ENCODE assay signal across 23 cellular contexts in the genomic region with DNA sequence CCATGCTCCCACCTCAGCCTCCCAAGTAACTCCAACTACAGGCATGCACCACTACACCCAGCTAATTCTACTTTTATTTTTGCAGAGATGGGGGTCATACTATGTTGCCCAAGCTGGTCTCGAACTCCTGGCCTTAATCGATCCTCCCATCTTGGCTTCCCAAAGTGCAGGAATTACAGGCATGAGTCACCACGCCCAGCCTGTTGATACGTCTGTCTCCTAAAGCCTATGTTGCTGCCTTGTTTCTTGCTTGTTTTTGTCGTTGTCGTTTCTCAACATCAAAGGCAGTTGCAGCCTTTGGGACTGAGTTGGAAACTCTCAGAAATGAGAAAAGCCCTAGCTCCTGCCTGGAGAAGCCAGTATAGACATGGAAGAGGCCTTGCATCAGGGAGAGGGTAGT. TPM values are rescaled to one million over a fixed set of nuclear protein-coding genes. Genes with fewer than 3 reads are reported as not detected.
DNase-seq lines count a peak whose midpoint lies in the region; ATAC-seq, FAIRE-seq and TF ChIP-seq lines count a peak whose summit lies in the region.
"Had no signal": no experiment of that assay in that cellular context is flagged by ENCODE, and none has a peak within 500 bp of the region (broad histone marks: within the 10 kb centered on the region; RNA-seq: fewer than 3 reads in every experiment).

No MANE protein-coding gene starts in this region.

- peaks cover 40% of the 10 kb centered on the region for H3K4me1 ChIP-seq in Caco-2
- peaks cover 7 to 24% of the 10 kb centered on the region in 2 experiments; a peak in 4 of 5 replicates for H3K4me1 ChIP-seq in K562 (replicated peaks in 1 of 2; ENCODE audit: control insufficient read depth in 2 of 2, insufficient read depth in 2 of 2, low read length in 2 of 2)
- peaks cover 54 to 98% (median 82%) of the 10 kb centered on the region in 4 donors for H3K4me1 ChIP-seq in stomach

- H3K27ac Mint-ChIP-seq in Caco-2 (ENCODE audit: unreplicated experiment) (peak overlapping the region; percentile 46), chondrocyte (ENCODE audit: unreplicated experiment) (no peak overlapping the region)
- H3K27ac Mint-ChIP-seq: activated CD8-positive, alpha-beta T cell treated with anti-CD3 and anti-CD28 coated beads for 36 hours; activated naive CD8-positive, alpha-beta T cell treated with anti-CD3 and anti-CD28 coated beads, Interleukin-2, amount 10 ng/mL, durations not matched to agents 7 days and 5 days; endodermal cell; stimulated activated naive CD8-positive, alpha-beta T cell treated with anti-CD3 and anti-CD28 coated beads, Interleukin-15, Interleukin-2, amounts not matched to agents 100 ng/mL and 50 ng/mL, for 24 hours had no signal

- no peaks in the 10 kb centered on the region for H3K9me1 ChIP-seq in K562 (ENCODE audit: control insufficient read depth, insufficient read depth, low read length)

- peak overlapping the region; percentile 40; the same call in 1 of the 2 replicates for H2AFZ ChIP-seq in K562 (ENCODE audit: low read depth, low read length)

- ATAC-seq in K562 (no peak), HG02938 (IDR thresholded peaks at IDR 0.05; ENCODE audit: unreplicated experiment) (no peak)
- ATAC-seq: activated CD8-positive, alpha-beta T cell treated with anti-CD3 and anti-CD28 coated beads for 36 hours; upper lobe of right lung had no signal

- TF ChIP-seq POLR2A in K562 (conservative IDR thresholded peaks at IDR 0.05) = no peak
- no peak for TF ChIP-seq POLR2A in stomach (IDR thresholded peaks at IDR 0.05)

- TF ChIP-seq CTCF in Caco-2 (IDR thresholded peaks at IDR 0.05; ENCODE audit: insufficient read depth in 1 of 2, low read depth in 1 of 2, low read length in 1 of 2, severe bottlenecking in 1 of 2, unreplicated experiment in 1 of 2) (no peak), K562 (IDR thresholded peaks at IDR 0.05 in 2 of 3, conservative IDR thresholded peaks at IDR 0.05 in 1 of 3; ENCODE audit: insufficient read depth in 2 of 3, low read depth in 1 of 3, low read length in 3 of 3) (no peak), stomach (IDR thresholded peaks at IDR 0.05) (no peak), chondrocyte (IDR thresholded peaks at IDR 0.05) (no peak)

- H3K9ac ChIP-seq in K562 (ENCODE audit: insufficient read depth in 1 of 2, low read depth in 2 of 2, low read length in 2 of 2) = no peak overlapping the region
- H3K9ac ChIP-seq: BLaER1 had no signal

- no peak overlapping the region for H3K4me3 ChIP-seq in Caco-2 (ENCODE audit: low read depth, low read length)
- no peak overlapping the region for H3K4me3 ChIP-seq in K562
- no peak overlapping the region for H3K4me3 ChIP-seq in stomach
- H3K4me3 ChIP-seq: BLaER1, upper lobe of right lung had no signal

- DNase-seq in Caco-2 (no peak), K562 (ENCODE audit: extremely low read depth in 1 of 4, low spot score in 3 of 4) (no peak), islet precursor cell (peak; percentile 62), stomach (no peak), chondrocyte (ENCODE audit: low spot score) (no peak), NCI-H748 (lab: John Stamatoyannopoulos, UW; ENCODE audit: unreplicated experiment) (no peak)
- DNase-seq: activated CD4-positive, CD25-positive, alpha-beta regulatory T cell treated with anti-CD3 and anti-CD28 coated beads, Interleukin-2, amount 50 U/mL, for 72 hours; activated CD8-positive, alpha-beta T cell treated with anti-CD3 and anti-CD28 coated beads for 36 hours; activated effector memory CD4-positive, alpha-beta T cell treated with Interleukin-2 at 50 U/mL for 16 hours; activated naive CD8-positive, alpha-beta T cell treated with anti-CD3 and anti-CD28 coated beads, Interleukin-2, amount 10 ng/mL, durations not matched to agents 7 days and 5 days; DMS79 treated with DMSO at 0.1 percent for 48 hours; endodermal cell; GOT3; NCI-H526; retina; upper lobe of right lung had no signal

- H4K20me1 ChIP-seq in K562 (replicated peaks; ENCODE audit: control insufficient read depth, insufficient read depth, low read length) = no peaks in the 10 kb centered on the region; the same call in 1 of the 2 replicates
- H4K20me1 ChIP-seq: BLaER1 had no signal

- 12% methylated on average over 6 of the region's 6 CpGs for WGBS in K562 (ENCODE audit: insufficient coverage, low coverage, missing lambda C conversion rate)
- WGBS in stomach, 5 donors = 49 to 71% (median 67%) methylated on average over 6 of the region's 6 CpGs

- H3K36me3 ChIP-seq in Caco-2 (ENCODE audit: control insufficient read depth, insufficient read depth, low read length) = no peaks in the 10 kb centered on the region
- H3K36me3 ChIP-seq in K562 (ENCODE audit: control insufficient read depth, insufficient read depth, low read length) = no peaks in the 10 kb centered on the region
- no peaks in the 10 kb centered on the region for H3K36me3 ChIP-seq in stomach
- H3K36me3 ChIP-seq: BLaER1, upper lobe of right lung had no signal

- FAIRE-seq in K562 (lab: Jason Lieb, UNC) = peak; percentile 57
- FAIRE-seq: colon, GM18507, HTR-8/SVneo, TTC549 had no signal

- H3K27ac ChIP-seq in K562 (ENCODE audit: extremely low read depth, low read depth, low read length) = no peak overlapping the region
- peak overlapping the region; percentile 70 to 95 (median 86) for H3K27ac ChIP-seq in stomach
- H3K27ac ChIP-seq: BLaER1, upper lobe of right lung had no signal

- H3K9me3 Mint-ChIP-seq in Caco-2 (ENCODE audit: unreplicated experiment) (no peaks in the 10 kb centered on the region), chondrocyte (ENCODE audit: low read depth) (no peaks in the 10 kb centered on the region)
- H3K9me3 Mint-ChIP-seq: activated CD8-positive, alpha-beta T cell treated with anti-CD3 and anti-CD28 coated beads for 36 hours; activated naive CD8-positive, alpha-beta T cell treated with anti-CD3 and anti-CD28 coated beads, Interleukin-2, amount 10 ng/mL, durations not matched to agents 7 days and 5 days; endodermal cell; stimulated activated naive CD8-positive, alpha-beta T cell treated with anti-CD3 and anti-CD28 coated beads, Interleukin-15, Interleukin-2, amounts not matched to agents 100 ng/mL and 50 ng/mL, for 24 hours had no signal

- in situ Hi-C loops in K562 (cut with MboI) = no loop called here

- H3K36me3 Mint-ChIP-seq in Caco-2 (ENCODE audit: insufficient read depth, unreplicated experiment) (no peaks in the 10 kb centered on the region), chondrocyte (ENCODE audit: low read depth) (no peaks in the 10 kb centered on the region)
- H3K36me3 Mint-ChIP-seq: activated naive CD8-positive, alpha-beta T cell treated with anti-CD3 and anti-CD28 coated beads, Interleukin-2, amount 10 ng/mL, durations not matched to agents 7 days and 5 days had no signal

- CTCF ChIA-PET in Caco-2 (lab: Charles Lee) = interaction anchor here (1.3 kb wide), 1 partner anchor 30 kb away, joined by 6 read pairs; no protein-coding TSS in a partner anchor
- CTCF ChIA-PET in K562 (lab: Yijun Ruan, JAX; ENCODE audit: low intra/inter-chr PET ratio) = no interaction called here

- no peaks in the 10 kb centered on the region; the same call in 2 of the 3 replicates for H3K79me2 ChIP-seq in K562 (ENCODE audit: control insufficient read depth, insufficient read depth, low read length)

- BruUV-seq in Caco-2 (replicated peaks; lab: Mats Ljungman, UMichigan) = no TSS peak
- BruUV-seq in K562 (replicated peaks; lab: Mats Ljungman, UMichigan) = no TSS peak

- H3K9me3 ChIP-seq in Caco-2 (no peaks in the 10 kb centered on the region), K562 (replicated peaks; ENCODE audit: control insufficient read depth, insufficient read depth, low read depth, low read length) (no peaks in the 10 kb centered on the region), stomach (no peaks in the 10 kb centered on the region)
- H3K9me3 ChIP-seq: BLaER1, upper lobe of right lung had no signal

- POLR2A ChIA-PET in Caco-2 (lab: Charles Lee) (no interaction called here), K562 (lab: Yijun Ruan, JAX) (interaction anchor here (0.7 to 1.1 kb wide), 3 partner anchors 8 to 1342 kb away, joined by 3 read pairs; no protein-coding TSS in a partner anchor)

- TF ChIP-seq RAD21 in K562 (CRISPR knock-in tag; conservative IDR thresholded peaks at IDR 0.05 in 1 of 2, IDR thresholded peaks at IDR 0.05 in 1 of 2) = no peak

- H3K27me3 ChIP-seq in Caco-2 (replicated peaks; ENCODE audit: control insufficient read depth, insufficient read depth, low read length) (no peaks in the 10 kb centered on the region), K562 (ENCODE audit: control insufficient read depth in 2 of 2, insufficient read depth in 2 of 2, low read length in 2 of 2) (no peaks in the 10 kb centered on the region), stomach (no peaks in the 10 kb centered on the region)
- H3K27me3 ChIP-seq: BLaER1, upper lobe of right lung had no signal

- no peak overlapping the region; the same call in 1 of the 2 replicates for H3K4me2 ChIP-seq in K562 (ENCODE audit: insufficient read depth, low read length)
- H3K4me2 ChIP-seq: BLaER1 had no signal

- H3K27me3 Mint-ChIP-seq in Caco-2 (ENCODE audit: insufficient read depth, unreplicated experiment) = no peaks in the 10 kb centered on the region
- H3K27me3 Mint-ChIP-seq in chondrocyte (ENCODE audit: low read depth) = peaks cover 3% of the 10 kb centered on the region

- intact Hi-C loops in Caco-2 (cut with micrococcal nuclease; ENCODE audit: unreplicated experiment) (no loop called here), K562 (cut with micrococcal nuclease) (no loop called here), stomach (cut with DNase I; ENCODE audit: low total_unique reads) (no loop called here)

- peaks cover 21% of the 10 kb centered on the region for H3K4me1 Mint-ChIP-seq in Caco-2 (ENCODE audit: low read depth, unreplicated experiment)
- H3K4me1 Mint-ChIP-seq in chondrocyte (ENCODE audit: low read depth) = peaks cover 28% of the 10 kb centered on the region
- H3K4me1 Mint-ChIP-seq: activated naive CD8-positive, alpha-beta T cell treated with anti-CD3 and anti-CD28 coated beads, Interleukin-2, amount 10 ng/mL, durations not matched to agents 7 days and 5 days had no signal

- H3K4me3 Mint-ChIP-seq in Caco-2 (ENCODE audit: unreplicated experiment) = no peak overlapping the region
- H3K4me3 Mint-ChIP-seq in chondrocyte (ENCODE audit: unreplicated experiment) = no peak overlapping the region
- H3K4me3 Mint-ChIP-seq: activated CD8-positive, alpha-beta T cell treated with anti-CD3 and anti-CD28 coated beads for 36 hours; activated naive CD8-positive, alpha-beta T cell treated with anti-CD3 and anti-CD28 coated beads, Interleukin-2, amount 10 ng/mL, durations not matched to agents 7 days and 5 days; endodermal cell; stimulated activated naive CD8-positive, alpha-beta T cell treated with anti-CD3 and anti-CD28 coated beads, Interleukin-15, Interleukin-2, amounts not matched to agents 100 ng/mL and 50 ng/mL, for 24 hours had no signal

- TF ChIP-seq EP300 in K562 (IDR thresholded peaks at IDR 0.05; ENCODE audit: low read length) (no peak), stomach (IDR thresholded peaks at IDR 0.05) (no peak)

RNA-seq across cellular contexts. Expression of gene SORBS1, which starts 49.9 kb away (rescaled TPM):
- 39.3 and 44.1 TPM in 2 replicates for total RNA-seq in Caco-2 (2022)
- total RNA-seq in K562 (2011; cell fraction: chromatin; rRNA removed; ENCODE audit: low replicate concordance) = 34.5 and 47.6 TPM in 2 replicates
- 16.0 and 16.1 TPM in 2 replicates for total RNA-seq in K562 (2011; cell fraction: nucleolus; rRNA removed)
- 36.1 and 59.8 TPM in 2 replicates for total RNA-seq in K562 (2011; cell fraction: nucleoplasm; rRNA removed)
- total RNA-seq in K562 (2014; rRNA removed) = 4.4 and 4.5 TPM in 2 replicates
- 7.1 and 7.2 TPM in 2 replicates for total RNA-seq in K562 (2014; rRNA removed; fragmentation: Illumina TruSeq; extraction: Trizol)
- 6.5 and 7.2 TPM in 2 replicates for total RNA-seq in K562 (2015; rRNA removed; fragmentation: Illumina TruSeq; extraction: Trizol)
- 6.2 and 7.1 TPM in 2 replicates for total RNA-seq in K562 (2021)
- 10.9 and 13.3 TPM in 2 replicates for polyA plus RNA-seq in K562 (2011; rRNA removed)
- 6.2 and 8.7 TPM in 2 replicates for polyA plus RNA-seq in K562 (2011; cell fraction: cytosol; rRNA removed)
- polyA plus RNA-seq in K562 (2011; cell fraction: nucleus; rRNA removed) = 12.8 and 13.8 TPM in 2 replicates
- polyA plus RNA-seq in K562 (2012) = 5.5 and 7.0 TPM in 2 replicates
- polyA plus RNA-seq in K562 (2014; fragmentation: Illumina TruSeq; extraction: Trizol) = 7.7 and 8.4 TPM in 2 replicates
- polyA plus RNA-seq in K562 (2014; fragmentation: Nextera tagmentation; extraction: Ambion mirVana) = 1 to 10 TPM; 2.0 to 2.8 TPM
- polyA plus RNA-seq in K562 (2014; rRNA removed) = 5.1 and 6.7 TPM in 2 replicates
- polyA minus RNA-seq in K562 (2011; rRNA and poly(A)+ RNA removed) = 19.0 and 21.4 TPM in 2 replicates
- 8.4 and 8.6 TPM in 2 replicates for polyA minus RNA-seq in K562 (2011; cell fraction: cytosol; rRNA and poly(A)+ RNA removed)
- 10.8 and 16.0 TPM in 2 replicates for polyA minus RNA-seq in K562 (2011; cell fraction: nucleus; rRNA and poly(A)+ RNA removed)
- total RNA-seq in stomach = 100 to 1,000 TPM in 4 of 5 donors, 10 to 100 TPM in 1; 44.9 to 713 (median 440) TPM
- 10 to 100 TPM; 34.4 to 94.8 (median 42.0) TPM for polyA plus RNA-seq in stomach
- total RNA-seq in chondrocyte = 5.0 to 7.0 TPM (median 5.6 TPM) in 3 replicates
